In genomic region chr15:62145015-62145735, GRCh38 we compare ENCODE assay signal across 32 cellular contexts. TPM values are rescaled to one million over a fixed set of nuclear protein-coding genes. Genes with fewer than 3 reads are reported as not detected.
"Had no signal": no experiment of that assay in that cellular context is flagged by ENCODE, and none has a peak within 500 bp of the region (broad histone marks: within the 10 kb centered on the region; RNA-seq: fewer than 3 reads in every experiment).

No MANE protein-coding gene starts in this region.

- H3K27ac Mint-ChIP-seq: activated CD4-positive, alpha-beta memory T cell treated with anti-CD3 and anti-CD28 coated beads, Interleukin-2, amount 10 ng/mL, durations not matched to agents 7 days and 5 days; activated CD8-positive, alpha-beta memory T cell treated with anti-CD3 and anti-CD28 coated beads, Interleukin-2, amount 10 ng/mL, durations not matched to agents 7 days and 5 days; activated naive CD4-positive, alpha-beta T cell treated with anti-CD3 and anti-CD28 coated beads, Interleukin-2, amount 10 ng/mL, durations not matched to agents 7 days and 5 days; activated naive CD8-positive, alpha-beta T cell; activated naive CD8-positive, alpha-beta T cell treated with anti-CD3 and anti-CD28 coated beads, Interleukin-2, amount 50 U/mL, for 24 hours had no signal

- H3K27ac ChIP-seq: brain microvascular endothelial cell, cardiac muscle cell, Peyer's patch, WERI-Rb-1 had no signal

- H3K36me3 Mint-ChIP-seq: activated CD8-positive, alpha-beta memory T cell treated with anti-CD3 and anti-CD28 coated beads, Interleukin-2, amount 10 ng/mL, durations not matched to agents 7 days and 5 days; activated naive CD4-positive, alpha-beta T cell treated with anti-CD3 and anti-CD28 coated beads, Interleukin-2, amount 10 ng/mL, durations not matched to agents 7 days and 5 days; activated naive CD8-positive, alpha-beta T cell had no signal

- H3K4me3 ChIP-seq: cardiac muscle cell, Peyer's patch had no signal

- ATAC-seq: activated CD8-positive, alpha-beta memory T cell treated with anti-CD3 and anti-CD28 coated beads, Interleukin-2, amount 10 ng/mL, durations not matched to agents 7 days and 5 days; activated naive CD8-positive, alpha-beta T cell treated with anti-CD3 and anti-CD28 coated beads, Interleukin-2, amount 50 U/mL, for 24 hours; PC-3 had no signal

- H3K27me3 ChIP-seq: brain microvascular endothelial cell, cardiac muscle cell, Peyer's patch had no signal

- H3K36me3 ChIP-seq: brain microvascular endothelial cell, cardiac muscle cell, Peyer's patch, WERI-Rb-1 had no signal

- H3K9me3 Mint-ChIP-seq: activated naive CD4-positive, alpha-beta T cell treated with anti-CD3 and anti-CD28 coated beads, Interleukin-2, amount 10 ng/mL, durations not matched to agents 7 days and 5 days; activated naive CD8-positive, alpha-beta T cell treated with anti-CD3 and anti-CD28 coated beads, Interleukin-2, amount 50 U/mL, for 24 hours; central memory CD8-positive, alpha-beta T cell had no signal

- DNase-seq: activated CD4-positive, alpha-beta memory T cell treated with anti-CD3 and anti-CD28 coated beads, Interleukin-2, amount 10 ng/mL, durations not matched to agents 7 days and 5 days; activated CD4-positive, alpha-beta T cell treated with anti-CD3 and anti-CD28 coated beads for 1 hour; activated CD4-positive, alpha-beta T cell treated with anti-CD3 and anti-CD28 coated beads for 48 hours; activated CD4-positive, CD25-positive, alpha-beta regulatory T cell; activated CD8-positive, alpha-beta memory T cell treated with anti-CD3 and anti-CD28 coated beads for 24 hours; activated CD8-positive, alpha-beta memory T cell treated with anti-CD3 and anti-CD28 coated beads, Interleukin-2, amount 10 ng/mL, durations not matched to agents 7 days and 5 days; activated CD8-positive, alpha-beta memory T cell treated with anti-CD3 and anti-CD28 coated beads, Interleukin-2, amount 50 U/mL, for 48 hours; activated effector memory CD4-positive, alpha-beta T cell treated with Interleukin-2 at 50 U/mL for 16 hours; activated naive CD4-positive, alpha-beta T cell treated with anti-CD3 and anti-CD28 coated beads, Interleukin-2, amount 10 ng/mL, durations not matched to agents 7 days and 5 days; activated naive CD8-positive, alpha-beta T cell treated with anti-CD3 and anti-CD28 coated beads, Interleukin-2, amount 50 U/mL, for 24 hours; activated T-cell treated with anti-CD3 and anti-CD28 coated beads, Interleukin-2, amount 50 U/mL, for 48 hours; anterior cingulate cortex; brain microvascular endothelial cell; NCI-H1105; NCI-H1417 treated with DMSO at 0.1 percent for 48 hours; NCI-H187 treated with DMSO at 0.1 percent for 48 hours; NCI-H2081 treated with DMSO at 0.1 percent for 48 hours; NCI-H345; NCI-H524 treated with DMSO at 0.1 percent for 48 hours; NK-92 treated with Interleukin-12 subunit alpha and Interleukin-12 subunit beta, amount 100 ng/mL, for 24 hours; PC-3; Peyer's patch; Right ventricle myocardium superior; RPMI8226; SW 1271; T-helper 1 cell; T1000; WERI-Rb-1 had no signal

- H3K4me3 Mint-ChIP-seq: activated CD4-positive, alpha-beta memory T cell treated with anti-CD3 and anti-CD28 coated beads, Interleukin-2, amount 10 ng/mL, durations not matched to agents 7 days and 5 days; activated CD8-positive, alpha-beta memory T cell treated with anti-CD3 and anti-CD28 coated beads, Interleukin-2, amount 10 ng/mL, durations not matched to agents 7 days and 5 days; activated naive CD4-positive, alpha-beta T cell treated with anti-CD3 and anti-CD28 coated beads, Interleukin-2, amount 10 ng/mL, durations not matched to agents 7 days and 5 days; activated naive CD8-positive, alpha-beta T cell; activated naive CD8-positive, alpha-beta T cell treated with anti-CD3 and anti-CD28 coated beads, Interleukin-2, amount 50 U/mL, for 24 hours; central memory CD8-positive, alpha-beta T cell had no signal

- H3K4me1 Mint-ChIP-seq: central memory CD8-positive, alpha-beta T cell had no signal

- H3K27me3 Mint-ChIP-seq: activated CD4-positive, alpha-beta memory T cell treated with anti-CD3 and anti-CD28 coated beads, Interleukin-2, amount 10 ng/mL, durations not matched to agents 7 days and 5 days; activated naive CD4-positive, alpha-beta T cell treated with anti-CD3 and anti-CD28 coated beads, Interleukin-2, amount 10 ng/mL, durations not matched to agents 7 days and 5 days; activated naive CD8-positive, alpha-beta T cell treated with anti-CD3 and anti-CD28 coated beads, Interleukin-2, amount 50 U/mL, for 24 hours had no signal

- H3K9me3 ChIP-seq: Peyer's patch had no signal

RNA-seq across cellular contexts. Expression of gene C2CD4B, which starts 19.9 kb away (rescaled TPM):
- total RNA-seq: M059J, PC-3 had no signal
- polyA plus RNA-seq: cardiac muscle cell had no signal
